13 cellular contexts compared by ENCODE assay signal in the genomic region with DNA sequence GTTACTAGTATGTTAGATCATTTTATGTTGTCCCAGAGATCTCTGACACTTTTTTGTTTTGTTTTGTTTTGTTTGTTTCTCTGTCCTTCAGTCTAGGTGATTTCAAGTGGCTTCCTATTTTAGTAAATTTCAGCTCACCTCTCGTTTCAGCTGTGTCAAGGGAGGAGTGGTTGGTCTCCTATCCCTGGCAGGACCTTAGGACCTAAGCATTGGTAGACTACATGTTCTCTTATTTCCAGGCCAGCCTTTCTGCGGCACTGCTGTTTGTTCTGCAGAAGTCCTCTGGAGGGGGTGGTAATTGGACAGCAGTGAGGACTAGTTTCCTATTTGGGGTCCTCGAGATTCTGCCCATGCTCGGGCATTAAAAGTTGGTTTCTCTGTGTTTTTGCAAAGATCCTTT. TPM values are rescaled to one million over a fixed set of nuclear protein-coding genes. Genes with fewer than 3 reads are reported as not detected.
A peak's percentile ranks its signal among the peaks of the same experiment; 100 is the strongest.
DNase-seq lines count a peak whose midpoint lies in the region; ATAC-seq lines count a peak whose summit lies in the region.
"Had no signal": no experiment of that assay in that cellular context is flagged by ENCODE, and none has a peak within 500 bp of the region (broad histone marks: within the 10 kb centered on the region; RNA-seq: fewer than 3 reads in every experiment).

No MANE protein-coding gene starts in this region.

- no peaks in the 10 kb centered on the region for H3K27me3 ChIP-seq in ACC112 (ENCODE audit: insufficient read depth, low read length)
- H3K27me3 ChIP-seq in CD4-positive, alpha-beta memory T cell (ENCODE audit: insufficient read depth, low read length) = no peaks in the 10 kb centered on the region

- H3K4me3 ChIP-seq in ACC112 (ENCODE audit: low read depth, low read length) = no peak overlapping the region
- H3K4me3 ChIP-seq in CD4-positive, alpha-beta memory T cell (ENCODE audit: low read length in 2 of 2) = no peak overlapping the region

- no peaks in the 10 kb centered on the region for H3K9me3 Mint-ChIP-seq in CD4-positive, alpha-beta memory T cell
- no peaks in the 10 kb centered on the region for H3K9me3 Mint-ChIP-seq in activated CD4-positive, alpha-beta memory T cell treated with anti-CD3 and anti-CD28 coated beads, Interleukin-2, amount 10 ng/mL, durations not matched to agents 7 days and 5 days
- no peaks in the 10 kb centered on the region for H3K9me3 Mint-ChIP-seq in immature natural killer cell

- H3K27ac Mint-ChIP-seq in CD4-positive, alpha-beta memory T cell = peak overlapping the region; percentile 36 to 70 (median 54)
- peak overlapping the region; percentile 44 for H3K27ac Mint-ChIP-seq in activated CD4-positive, alpha-beta memory T cell treated with anti-CD3 and anti-CD28 coated beads, Interleukin-2, amount 10 ng/mL, durations not matched to agents 7 days and 5 days
- peak overlapping the region in 5 of 6 donors; percentile 9 to 54 (median 42) for H3K27ac Mint-ChIP-seq in immature natural killer cell

- DNase-seq in CD4-positive, alpha-beta memory T cell = no peak
- no peak for DNase-seq in activated CD4-positive, alpha-beta memory T cell treated with anti-CD3 and anti-CD28 coated beads, Interleukin-2, amount 10 ng/mL, durations not matched to agents 7 days and 5 days
- DNase-seq in immature natural killer cell = no peak
- no peak for DNase-seq in HCEC 1CT
- DNase-seq in anterior cingulate cortex (lab: John Stamatoyannopoulos, UW) = no peak
- no peak for DNase-seq in cortex of kidney (lab: John Stamatoyannopoulos, UW)
- DNase-seq: activated CD4-positive, CD25-positive, alpha-beta regulatory T cell treated with anti-CD3 and anti-CD28 coated beads, Interleukin-2, amount 50 U/mL, for 72 hours; COR-L47; KBM-7; NCI-H1694 treated with DMSO at 0.1 percent for 48 hours had no signal

- no peaks in the 10 kb centered on the region for H3K27me3 Mint-ChIP-seq in CD4-positive, alpha-beta memory T cell
- no peaks in the 10 kb centered on the region for H3K27me3 Mint-ChIP-seq in activated CD4-positive, alpha-beta memory T cell treated with anti-CD3 and anti-CD28 coated beads, Interleukin-2, amount 10 ng/mL, durations not matched to agents 7 days and 5 days
- H3K27me3 Mint-ChIP-seq in immature natural killer cell (ENCODE audit: low read depth in 3 of 3) = no peaks in the 10 kb centered on the region

- H3K36me3 Mint-ChIP-seq in CD4-positive, alpha-beta memory T cell = peaks cover 3 to 11% of the 10 kb centered on the region in 2 donors
- H3K36me3 Mint-ChIP-seq in activated CD4-positive, alpha-beta memory T cell treated with anti-CD3 and anti-CD28 coated beads, Interleukin-2, amount 10 ng/mL, durations not matched to agents 7 days and 5 days (ENCODE audit: low read depth) = peaks cover 12% of the 10 kb centered on the region
- H3K36me3 Mint-ChIP-seq in immature natural killer cell = peaks cover 0 to 4% (median 0%) of the 10 kb centered on the region in 3 donors

- H3K4me3 Mint-ChIP-seq in CD4-positive, alpha-beta memory T cell = peak overlapping the region in 6 of 8 donors; percentile 0 to 20 (median 8)
- H3K4me3 Mint-ChIP-seq in activated CD4-positive, alpha-beta memory T cell treated with anti-CD3 and anti-CD28 coated beads, Interleukin-2, amount 10 ng/mL, durations not matched to agents 7 days and 5 days = no peak overlapping the region
- no peak overlapping the region for H3K4me3 Mint-ChIP-seq in immature natural killer cell

- no peaks in the 10 kb centered on the region for H3K36me3 ChIP-seq in ACC112 (ENCODE audit: insufficient read depth, low read length)
- H3K36me3 ChIP-seq in CD4-positive, alpha-beta memory T cell (ENCODE audit: insufficient read depth, low read length) = peaks cover 6% of the 10 kb centered on the region

- POLR2A ChIA-PET in CD4-positive, alpha-beta memory T cell (lab: Charles Lee; ENCODE audit: partially characterized antibody) = no interaction called here
- POLR2A ChIA-PET in activated CD4-positive, alpha-beta memory T cell treated with anti-CD3 and anti-CD28 coated beads, Interleukin-2, amount 10 ng/mL, durations not matched to agents 7 days and 5 days (lab: Charles Lee) = no interaction called here

- no peak overlapping the region for H2AFZ ChIP-seq in ACC112 (ENCODE audit: low read length, unreplicated experiment)

- 0 out of 2 replicates have a peak overlapping the region, but pooled peaks have one; percentile 14 for H3K27ac ChIP-seq in ACC112 (ENCODE audit: low read depth, low read length)
- no peak overlapping the region for H3K27ac ChIP-seq in CD4-positive, alpha-beta memory T cell (ENCODE audit: low read depth, low read length)

- ATAC-seq in GM21825 (IDR thresholded peaks at IDR 0.05; ENCODE audit: unreplicated experiment) = no peak
- ATAC-seq: SK-N-SH treated with all-trans-retinoic acid at 6 μM for 48 hours had no signal

- no peaks in the 10 kb centered on the region for H3K9me3 ChIP-seq in CD4-positive, alpha-beta memory T cell (ENCODE audit: control insufficient read depth in 1 of 2, low read length in 2 of 2)

- H3K4me1 Mint-ChIP-seq in CD4-positive, alpha-beta memory T cell = peaks cover 52 to 82% (median 70%) of the 10 kb centered on the region in 4 donors
- H3K4me1 Mint-ChIP-seq in activated CD4-positive, alpha-beta memory T cell treated with anti-CD3 and anti-CD28 coated beads, Interleukin-2, amount 10 ng/mL, durations not matched to agents 7 days and 5 days = peaks cover 47% of the 10 kb centered on the region
- H3K4me1 Mint-ChIP-seq in immature natural killer cell = peaks cover 64 to 73% of the 10 kb centered on the region in 2 donors

- intact Hi-C loops in CD4-positive, alpha-beta memory T cell (cut with micrococcal nuclease) = loop anchor here (10.0 kb wide), 1 partner anchor 137 kb away; the partner anchor contains the start of gene TYRO3

- CTCF ChIA-PET in CD4-positive, alpha-beta memory T cell (lab: Charles Lee; ENCODE audit: partially characterized antibody) = interaction anchor here (1.0 kb wide), 1 partner anchor 119 kb away, joined by 4 read pairs; no protein-coding TSS in a partner anchor
- CTCF ChIA-PET in activated CD4-positive, alpha-beta memory T cell treated with anti-CD3 and anti-CD28 coated beads, Interleukin-2, amount 10 ng/mL, durations not matched to agents 7 days and 5 days (lab: Charles Lee) = interaction anchor here (1.3 kb wide), 1 partner anchor 82 kb away, joined by 5 read pairs; the partner anchor contains the start of gene MAPKBP1

- H3K4me1 ChIP-seq in ACC112 (ENCODE audit: control insufficient read depth, insufficient read depth, low read length, unreplicated experiment) = peaks cover 13% of the 10 kb centered on the region
- peaks cover 53% of the 10 kb centered on the region for H3K4me1 ChIP-seq in CD4-positive, alpha-beta memory T cell (ENCODE audit: insufficient read depth, low read length)

- peaks cover 93% of the 10 kb centered on the region for H3K79me2 ChIP-seq in ACC112 (ENCODE audit: control insufficient read depth, insufficient read depth, low read length, unreplicated experiment)

RNA-seq across cellular contexts. Expression of gene MGA, which starts 31.8 kb away (rescaled TPM):
- 10 to 100 TPM; 70.1 to 74.9 TPM for total RNA-seq in CD4-positive, alpha-beta memory T cell
- polyA plus RNA-seq in CD4-positive, alpha-beta memory T cell = 10 to 100 TPM in 1 of 2 donors, 1 to 10 TPM in 1; 6.6 to 20.7 TPM
- total RNA-seq in activated CD4-positive, alpha-beta memory T cell treated with anti-CD3 and anti-CD28 coated beads, Interleukin-2, amount 10 ng/mL, durations not matched to agents 7 days and 5 days = 10 to 100 TPM; 28.2 to 30.3 TPM
- polyA plus RNA-seq in immature natural killer cell = 10 to 100 TPM in 1 of 3 donors, 1 to 10 TPM in 2; 3.3 to 23.8 (median 5.9) TPM

Comparison
In these comparisons a context has a peak if more than half of its experiments do, and no peak if none do; other contexts are left out.
1. H3K4me3 Mint-ChIP-seq: peak in CD4-positive, alpha-beta memory T cell (6 of 8); none in activated CD4-positive, alpha-beta memory T cell treated with anti-CD3 and anti-CD28 coated beads, Interleukin-2, amount 10 ng/mL, durations not matched to agents 7 days and 5 days (single experiment) and immature natural killer cell (0 of 5).
2. Peak in every context shown above with its lines, with median percentiles within 50 percentile points of each other: H3K27ac Mint-ChIP-seq.